In genomic region chr22:43216738-43217137, GRCh38 we compare ENCODE assay signal across 20 cellular contexts. TPM values are rescaled to one million over a fixed set of nuclear protein-coding genes. Genes with fewer than 3 reads are reported as not detected.
DNase-seq lines count a peak whose midpoint lies in the region; ATAC-seq and TF ChIP-seq lines count a peak whose summit lies in the region.
"Had no signal": no experiment of that assay in that cellular context is flagged by ENCODE, and none has a peak within 500 bp of the region (broad histone marks: within the 10 kb centered on the region; RNA-seq: fewer than 3 reads in every experiment).

No MANE protein-coding gene starts in this region.

- H3K4me3 Mint-ChIP-seq in WTC11 = no peak overlapping the region
- H3K4me3 Mint-ChIP-seq: CD8-positive, alpha-beta T cell; T-cell had no signal

- H3K9me3 ChIP-seq in WERI-Rb-1 (ENCODE audit: severe bottlenecking) = no peaks in the 10 kb centered on the region
- H3K9me3 ChIP-seq: BLaER1 treated with 17β-estradiol and CSF1 and Interleukin-3, amounts not matched to agents 10 nM and 100 nM; Peyer's patch; SJCRH30 had no signal

- no peaks in the 10 kb centered on the region for H3K36me3 ChIP-seq in WERI-Rb-1
- H3K36me3 ChIP-seq: BLaER1 treated with 17β-estradiol and CSF1 and Interleukin-3, amounts not matched to agents 10 nM and 100 nM; SJCRH30 had no signal

- no peaks in the 10 kb centered on the region for H3K9me3 Mint-ChIP-seq in WTC11
- H3K9me3 Mint-ChIP-seq: CD8-positive, alpha-beta T cell; IgD-negative memory B cell; T-cell had no signal

- H3K27ac Mint-ChIP-seq in WTC11 = no peak overlapping the region
- H3K27ac Mint-ChIP-seq: CD8-positive, alpha-beta T cell; IgD-negative memory B cell; T-cell had no signal

- H3K27ac ChIP-seq in WERI-Rb-1 = no peak overlapping the region
- H3K27ac ChIP-seq: BLaER1 treated with 17β-estradiol and CSF1 and Interleukin-3, amounts not matched to agents 10 nM and 100 nM; Peyer's patch; SJCRH30 had no signal

- POLR2A ChIA-PET in WTC11 (lab: Charles Lee) = interaction anchor here (0.6 kb wide), 1 partner anchor 32 kb away, joined by 3 read pairs; no protein-coding TSS in a partner anchor

- ATAC-seq in HG03378 (IDR thresholded peaks at IDR 0.05; ENCODE audit: unreplicated experiment) (no peak), WTC11 (no peak)
- ATAC-seq: CD8-positive, alpha-beta T cell; GM12878; T-cell had no signal

- no peaks in the 10 kb centered on the region for H3K36me3 Mint-ChIP-seq in WTC11
- H3K36me3 Mint-ChIP-seq: CD8-positive, alpha-beta T cell; T-cell had no signal

- H3K4me1 Mint-ChIP-seq in WTC11 = peaks cover 22% of the 10 kb centered on the region
- H3K4me1 Mint-ChIP-seq: T-cell had no signal

- H3K27me3 Mint-ChIP-seq in WTC11 (ENCODE audit: low read depth) = no peaks in the 10 kb centered on the region

- H3K4me3 ChIP-seq in WERI-Rb-1 (ENCODE audit: low read depth, low read length) = no peak overlapping the region
- H3K4me3 ChIP-seq: BLaER1 treated with 17β-estradiol and CSF1 and Interleukin-3, amounts not matched to agents 10 nM and 100 nM; GM12878; Peyer's patch; SJCRH30 had no signal

- TF ChIP-seq CTCF in WERI-Rb-1 (IDR thresholded peaks at IDR 0.05; ENCODE audit: low read depth, low read length) (no peak), WTC11 (IDR thresholded peaks at IDR 0.05) (no peak)

- H3K27me3 ChIP-seq in WERI-Rb-1 (ENCODE audit: insufficient read depth, low read depth, severe bottlenecking) = no peaks in the 10 kb centered on the region
- H3K27me3 ChIP-seq: BLaER1 treated with 17β-estradiol and CSF1 and Interleukin-3, amounts not matched to agents 10 nM and 100 nM; Peyer's patch; SJCRH30 had no signal

- CTCF ChIA-PET in WTC11 (lab: Charles Lee) = interaction anchor here (0.8 to 4.4 kb wide), 5 partner anchors 11 to 153 kb away, joined by 3 to 41 read pairs (median 10); partner anchors contain the start of gene TTLL12

- DNase-seq in NCI-H2029 (lab: John Stamatoyannopoulos, UW) (peak; percentile 39), NCI-H2029 treated with DMSO at 0.1 percent for 48 hours (lab: John Stamatoyannopoulos, UW) (no peak), DMS53 treated with DMSO at 0.1 percent for 48 hours (lab: John Stamatoyannopoulos, UW; ENCODE audit: unreplicated experiment) (peak; percentile 45), NCI-H510A treated with DMSO at 0.1 percent for 48 hours (lab: John Stamatoyannopoulos, UW) (peak; percentile 20), WERI-Rb-1 (peak; percentile 44), WTC11 (ENCODE audit: low spot score) (no peak)
- no peak for DNase-seq in activated naive CD4-positive, alpha-beta T cell treated with Interleukin-2 at 50 U/mL for 16 hours
- DNase-seq: 8988T; CD8-positive, alpha-beta T cell; DND-41; MV-4-11; NCI-H187; NCI-H526 treated with DMSO at 0.1 percent for 48 hours; Peyer's patch; SJCRH30; T-cell had no signal

TF ChIP-seq in WTC11, 78 proteins besides CTCF, POLR2A, EP300 and RAD21:
- TF ChIP-seq, protein P1, sequence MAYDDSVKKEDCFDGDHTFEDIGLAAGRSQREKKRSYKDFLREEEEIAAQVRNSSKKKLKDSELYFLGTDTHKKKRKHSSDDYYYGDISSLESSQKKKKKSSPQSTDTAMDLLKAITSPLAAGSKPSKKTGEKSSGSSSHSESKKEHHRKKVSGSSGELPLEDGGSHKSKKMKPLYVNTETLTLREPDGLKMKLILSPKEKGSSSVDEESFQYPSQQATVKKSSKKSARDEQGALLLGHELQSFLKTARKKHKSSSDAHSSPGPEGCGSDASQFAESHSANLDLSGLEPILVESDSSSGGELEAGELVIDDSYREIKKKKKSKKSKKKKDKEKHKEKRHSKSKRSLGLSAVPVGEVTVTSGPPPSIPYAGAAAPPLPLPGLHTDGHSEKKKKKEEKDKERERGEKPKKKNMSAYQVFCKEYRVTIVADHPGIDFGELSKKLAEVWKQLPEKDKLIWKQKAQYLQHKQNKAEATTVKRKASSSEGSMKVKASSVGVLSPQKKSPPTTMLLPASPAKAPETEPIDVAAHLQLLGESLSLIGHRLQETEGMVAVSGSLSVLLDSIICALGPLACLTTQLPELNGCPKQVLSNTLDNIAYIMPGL (CRISPR knock-in tag; IDR thresholded peaks at IDR 0.05) = no peak
- no peak for TF ChIP-seq ATF6 (CRISPR knock-in tag; IDR thresholded peaks at IDR 0.05)
- no peak for TF ChIP-seq MYBL2 (CRISPR knock-in tag; IDR thresholded peaks at IDR 0.05)
- TF ChIP-seq, protein P2, sequence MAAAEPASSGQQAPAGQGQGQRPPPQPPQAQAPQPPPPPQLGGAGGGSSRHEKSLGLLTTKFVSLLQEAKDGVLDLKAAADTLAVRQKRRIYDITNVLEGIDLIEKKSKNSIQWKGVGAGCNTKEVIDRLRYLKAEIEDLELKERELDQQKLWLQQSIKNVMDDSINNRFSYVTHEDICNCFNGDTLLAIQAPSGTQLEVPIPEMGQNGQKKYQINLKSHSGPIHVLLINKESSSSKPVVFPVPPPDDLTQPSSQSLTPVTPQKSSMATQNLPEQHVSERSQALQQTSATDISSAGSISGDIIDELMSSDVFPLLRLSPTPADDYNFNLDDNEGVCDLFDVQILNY (CRISPR knock-in tag; IDR thresholded peaks at IDR 0.05) = no peak
- TF ChIP-seq, protein P3, sequence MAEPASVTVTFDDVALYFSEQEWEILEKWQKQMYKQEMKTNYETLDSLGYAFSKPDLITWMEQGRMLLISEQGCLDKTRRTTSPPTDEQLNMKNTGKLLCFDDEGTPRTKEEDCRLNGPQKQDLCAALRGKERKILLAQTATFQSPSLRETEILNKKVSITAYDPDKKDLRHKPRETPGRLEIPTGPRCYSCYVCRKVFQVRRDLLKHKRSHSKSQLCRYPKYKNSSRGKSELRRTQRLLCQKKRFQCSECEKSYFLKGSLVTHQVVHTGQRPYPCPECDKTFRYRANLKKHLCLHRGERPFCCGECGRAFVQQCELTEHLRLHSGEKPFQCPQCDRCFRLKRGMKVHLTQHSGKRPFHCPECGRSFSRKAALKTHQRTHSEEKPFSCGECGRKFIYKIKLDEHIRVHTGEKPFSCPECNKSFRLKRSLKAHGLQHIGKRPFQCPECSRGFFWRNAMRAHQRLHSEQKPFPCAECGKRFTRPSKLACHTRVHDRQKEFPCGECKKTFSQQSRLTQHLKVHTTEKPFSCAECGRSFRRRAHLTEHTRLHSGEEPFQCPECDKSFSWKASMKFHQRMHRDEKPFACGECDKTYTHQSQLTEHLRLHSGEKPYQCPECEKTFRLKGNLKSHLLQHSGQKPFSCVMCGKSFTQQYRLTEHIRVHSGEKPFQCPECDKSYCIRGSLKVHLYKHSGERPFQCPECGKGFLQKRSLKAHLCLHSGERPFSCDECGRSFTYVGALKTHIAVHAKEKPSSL (CRISPR knock-in tag; conservative IDR thresholded peaks at IDR 0.05) = no peak
- TF ChIP-seq TCF7 (CRISPR knock-in tag; IDR thresholded peaks at IDR 0.05; ENCODE audit: low read depth) = no peak
- TF ChIP-seq, protein P4, sequence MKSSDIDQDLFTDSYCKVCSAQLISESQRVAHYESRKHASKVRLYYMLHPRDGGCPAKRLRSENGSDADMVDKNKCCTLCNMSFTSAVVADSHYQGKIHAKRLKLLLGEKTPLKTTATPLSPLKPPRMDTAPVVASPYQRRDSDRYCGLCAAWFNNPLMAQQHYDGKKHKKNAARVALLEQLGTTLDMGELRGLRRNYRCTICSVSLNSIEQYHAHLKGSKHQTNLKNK (CRISPR knock-in tag; IDR thresholded peaks at IDR 0.05) = no peak
- TF ChIP-seq, protein P5, sequence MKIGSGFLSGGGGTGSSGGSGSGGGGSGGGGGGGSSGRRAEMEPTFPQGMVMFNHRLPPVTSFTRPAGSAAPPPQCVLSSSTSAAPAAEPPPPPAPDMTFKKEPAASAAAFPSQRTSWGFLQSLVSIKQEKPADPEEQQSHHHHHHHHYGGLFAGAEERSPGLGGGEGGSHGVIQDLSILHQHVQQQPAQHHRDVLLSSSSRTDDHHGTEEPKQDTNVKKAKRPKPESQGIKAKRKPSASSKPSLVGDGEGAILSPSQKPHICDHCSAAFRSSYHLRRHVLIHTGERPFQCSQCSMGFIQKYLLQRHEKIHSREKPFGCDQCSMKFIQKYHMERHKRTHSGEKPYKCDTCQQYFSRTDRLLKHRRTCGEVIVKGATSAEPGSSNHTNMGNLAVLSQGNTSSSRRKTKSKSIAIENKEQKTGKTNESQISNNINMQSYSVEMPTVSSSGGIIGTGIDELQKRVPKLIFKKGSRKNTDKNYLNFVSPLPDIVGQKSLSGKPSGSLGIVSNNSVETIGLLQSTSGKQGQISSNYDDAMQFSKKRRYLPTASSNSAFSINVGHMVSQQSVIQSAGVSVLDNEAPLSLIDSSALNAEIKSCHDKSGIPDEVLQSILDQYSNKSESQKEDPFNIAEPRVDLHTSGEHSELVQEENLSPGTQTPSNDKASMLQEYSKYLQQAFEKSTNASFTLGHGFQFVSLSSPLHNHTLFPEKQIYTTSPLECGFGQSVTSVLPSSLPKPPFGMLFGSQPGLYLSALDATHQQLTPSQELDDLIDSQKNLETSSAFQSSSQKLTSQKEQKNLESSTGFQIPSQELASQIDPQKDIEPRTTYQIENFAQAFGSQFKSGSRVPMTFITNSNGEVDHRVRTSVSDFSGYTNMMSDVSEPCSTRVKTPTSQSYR (CRISPR knock-in tag; IDR thresholded peaks at IDR 0.05) = no peak

RNA-seq across cellular contexts. Expression of gene TTLL12, which starts 29.8 kb away (rescaled TPM):
- 129 to 134 TPM (median 129 TPM) in 3 replicates for total RNA-seq in WTC11 (2021)

Comparison
In these comparisons a context has a peak if more than half of its experiments do, and no peak if none do; other contexts are left out.
1. DNase-seq: peak in NCI-H2029 (single experiment), DMS53 treated with DMSO at 0.1 percent for 48 hours (single experiment), NCI-H510A treated with DMSO at 0.1 percent for 48 hours (single experiment) and WERI-Rb-1 (single experiment); none in NCI-H2029 treated with DMSO at 0.1 percent for 48 hours (single experiment), activated naive CD4-positive, alpha-beta T cell treated with Interleukin-2 at 50 U/mL for 16 hours (single experiment) and WTC11 (single experiment).